Comparison of ENCODE assay signal across 8 cellular contexts in genomic region chr15:47717036-47717611, GRCh38. TPM values are rescaled to one million over a fixed set of nuclear protein-coding genes. Genes with fewer than 3 reads are reported as not detected.
A peak's percentile ranks its signal among the peaks of the same experiment; 100 is the strongest.
DNase-seq lines count a peak whose midpoint lies in the region; ATAC-seq and TF ChIP-seq lines count a peak whose summit lies in the region.

Gene SEMA6D (plus strand): TSS chr15:47717505. CDS start chr15:47759799, 42,294 bp downstream.

- peaks cover 26 to 60% (median 49%) of the 10 kb centered on the region in 5 donors for H3K27me3 Mint-ChIP-seq in naive thymus-derived CD8-positive, alpha-beta T cell

- H3K27ac Mint-ChIP-seq in naive thymus-derived CD8-positive, alpha-beta T cell = peak within 1 kb of the TSS in 1 of 10 donors; percentile 80

- H3K9ac ChIP-seq in NT2/D1 (ENCODE audit: insufficient read length, low read depth) = peak within 1 kb of the TSS; percentile 70

- no peak for ATAC-seq in naive thymus-derived CD8-positive, alpha-beta T cell
- no peak for ATAC-seq in HG03039 (IDR thresholded peaks at IDR 0.05; ENCODE audit: unreplicated experiment)

- H3K9me3 ChIP-seq in NT2/D1 (ENCODE audit: insufficient read depth, low read length) (no peaks in the 10 kb centered on the region), thymus (ENCODE audit: control insufficient read depth) (no peaks in the 10 kb centered on the region)

- WGBS in thymus = 2% methylated on average over 40 of the region's 40 CpGs

- peak within 1 kb of the TSS in 3 of 10 donors; percentile 16 to 41 (median 30) for H3K4me3 Mint-ChIP-seq in naive thymus-derived CD8-positive, alpha-beta T cell

- H3K9me3 Mint-ChIP-seq in naive thymus-derived CD8-positive, alpha-beta T cell = peaks cover 0 to 4% (median 0%) of the 10 kb centered on the region in 9 donors

- POLR2A ChIA-PET in naive thymus-derived CD8-positive, alpha-beta T cell (lab: Charles Lee) = no interaction called here

- peak; percentile 74 for DNase-seq in 8988T
- peak; percentile 68 for DNase-seq in HPDE6-E6E7 (ENCODE audit: extremely low spot score)
- DNase-seq in NT2/D1 (ENCODE audit: low read depth, low spot score) = no peak
- no peak for DNase-seq in epithelial cell of proximal tubule (ENCODE audit: low read depth)
- DNase-seq in medulla oblongata (ENCODE audit: extremely low spot score) = peak; percentile 82
- no peak for DNase-seq in naive thymus-derived CD8-positive, alpha-beta T cell

- H3K27me3 ChIP-seq in NT2/D1 (ENCODE audit: insufficient read depth, insufficient read length) (peaks cover 29% of the 10 kb centered on the region), thymus (ENCODE audit: control insufficient read depth, insufficient read depth) (peaks cover 31% of the 10 kb centered on the region)

- H3K4me3 ChIP-seq in NT2/D1 (ENCODE audit: insufficient read length, low read depth) (peak within 1 kb of the TSS; percentile 55), epithelial cell of proximal tubule (ENCODE audit: low read depth, low read length) (peak within 1 kb of the TSS; percentile 81), thymus (ENCODE audit: low read length) (peak within 1 kb of the TSS; percentile 29)

- no peaks in the 10 kb centered on the region for H3K36me3 ChIP-seq in NT2/D1 (ENCODE audit: insufficient read depth, insufficient read length, low read length)
- H3K36me3 ChIP-seq in thymus (ENCODE audit: control insufficient read depth, insufficient read depth) = no peaks in the 10 kb centered on the region

- TF ChIP-seq CTCF in epithelial cell of proximal tubule (conservative IDR thresholded peaks at IDR 0.05; ENCODE audit: low read depth, low read length) = no peak

- H3K4me1 Mint-ChIP-seq in naive thymus-derived CD8-positive, alpha-beta T cell = peaks cover 0 to 9% (median 5%) of the 10 kb centered on the region in 4 donors

- peak within 1 kb of the TSS; percentile 52 for H3K27ac ChIP-seq in thymus (ENCODE audit: low read depth)

- peaks cover 0 to 3% (median 0%) of the 10 kb centered on the region in 3 donors for H3K36me3 Mint-ChIP-seq in naive thymus-derived CD8-positive, alpha-beta T cell

- no peaks in the 10 kb centered on the region for H3K4me1 ChIP-seq in NT2/D1 (ENCODE audit: insufficient read depth, insufficient read length)
- no peaks in the 10 kb centered on the region for H3K4me1 ChIP-seq in thymus (ENCODE audit: control insufficient read depth, insufficient read depth, low read length)

RNA-seq across cellular contexts. Expression of gene SEMA6D, which starts in this region (rescaled TPM):
- 0.51 and 2.6 TPM in 2 replicates for total RNA-seq in epithelial cell of proximal tubule
- 3.9 TPM for polyA plus RNA-seq in thymus
- total RNA-seq in naive thymus-derived CD8-positive, alpha-beta T cell = not detected
- polyA plus RNA-seq in naive thymus-derived CD8-positive, alpha-beta T cell = not detected

Comparison
In these comparisons a context has a peak if more than half of its experiments do, and no peak if none do; other contexts are left out.
1. DNase-seq: peak in 8988T (single experiment), HPDE6-E6E7 (single experiment) and medulla oblongata (single experiment); none in NT2/D1 (single experiment), epithelial cell of proximal tubule (single experiment) and naive thymus-derived CD8-positive, alpha-beta T cell (0 of 10).
2. H3K4me3 ChIP-seq: peak in every context shown above with its lines; median percentile 81 in epithelial cell of proximal tubule; 55 in NT2/D1; 29 in thymus.